21 cellular contexts compared by ENCODE assay signal in genomic region chr11:121669422-121669821, GRCh38.
DNase-seq lines count a peak whose midpoint lies in the region; ATAC-seq and TF ChIP-seq lines count a peak whose summit lies in the region.
"Had no signal": no experiment of that assay in that cellular context is flagged by ENCODE, and none has a peak within 500 bp of the region (broad histone marks: within the 10 kb centered on the region; RNA-seq: fewer than 3 reads in every experiment).

No MANE protein-coding gene starts in this region.

- TF ChIP-seq CTCF in chondrocyte (IDR thresholded peaks at IDR 0.05), result no peak

- no peak for ATAC-seq in GM19324 (IDR thresholded peaks at IDR 0.05; ENCODE audit: low FRiP score, unreplicated experiment)
- ATAC-seq: GM23338, Right ventricle myocardium inferior had no signal

- H3K4me3 Mint-ChIP-seq in chondrocyte (ENCODE audit: unreplicated experiment), result no peak overlapping the region
- H3K4me3 Mint-ChIP-seq: CD4-positive, CD25-positive, alpha-beta regulatory T cell; GM23338; H9; HFFc6; IgD-negative memory B cell had no signal

- H3K27me3 Mint-ChIP-seq in chondrocyte (ENCODE audit: low read depth), result peaks cover under 1% of the 10 kb centered on the region
- H3K27me3 Mint-ChIP-seq: CD4-positive, CD25-positive, alpha-beta regulatory T cell; IgD-negative memory B cell had no signal

- H3K36me3 Mint-ChIP-seq in chondrocyte (ENCODE audit: low read depth), result no peaks in the 10 kb centered on the region
- H3K36me3 Mint-ChIP-seq: CD4-positive, CD25-positive, alpha-beta regulatory T cell; IgD-negative memory B cell had no signal

- peak; percentile 1 for DNase-seq in NCI-H748 (lab: John Stamatoyannopoulos, UW; ENCODE audit: unreplicated experiment)
- no peak for DNase-seq in NCI-H748 treated with DMSO at 0.1 percent for 48 hours (lab: John Stamatoyannopoulos, UW)
- peak; percentile 65 for DNase-seq in NCI-H2081 treated with DMSO at 0.1 percent for 48 hours (lab: John Stamatoyannopoulos, UW)
- DNase-seq in foreskin melanocyte, result peak; percentile 67
- DNase-seq in chondrocyte (ENCODE audit: low spot score), result no peak
- no peak for DNase-seq in SK-N-DZ (ENCODE audit: low spot score)
- DNase-seq: CD4-positive, CD25-positive, alpha-beta regulatory T cell; H9; HFFc6; NCI-H1048; NCI-H1436; NCI-H2029; NCI-H2171; NCI-H226; NCI-H510A; NCI-H774; SJCRH30 had no signal

- no peaks in the 10 kb centered on the region for H3K9me3 Mint-ChIP-seq in chondrocyte (ENCODE audit: low read depth)
- H3K9me3 Mint-ChIP-seq: GM23338, H9, HFFc6, IgD-negative memory B cell had no signal

- no peak overlapping the region for H3K27ac Mint-ChIP-seq in chondrocyte (ENCODE audit: unreplicated experiment)
- H3K27ac Mint-ChIP-seq: GM23338, H9, HFFc6, IgD-negative memory B cell had no signal

- no peaks in the 10 kb centered on the region for H3K4me1 Mint-ChIP-seq in chondrocyte (ENCODE audit: low read depth)
- H3K4me1 Mint-ChIP-seq: CD4-positive, CD25-positive, alpha-beta regulatory T cell had no signal

Comparison
In these comparisons a context has a peak if more than half of its experiments do, and no peak if none do; other contexts are left out.
1. DNase-seq: peak in NCI-H748 (single experiment), NCI-H2081 treated with DMSO at 0.1 percent for 48 hours (single experiment) and foreskin melanocyte (single experiment); none in NCI-H748 treated with DMSO at 0.1 percent for 48 hours (single experiment), chondrocyte (single experiment) and SK-N-DZ (single experiment).